ENCODE assay signal across 18 cellular contexts in genomic region chr10:85603167-85603940, GRCh38.
DNase-seq lines count a peak whose midpoint lies in the region; ATAC-seq and TF ChIP-seq lines count a peak whose summit lies in the region.
"Had no signal": no experiment of that assay in that cellular context is flagged by ENCODE, and none has a peak within 500 bp of the region (broad histone marks: within the 10 kb centered on the region; RNA-seq: fewer than 3 reads in every experiment).

No MANE protein-coding gene starts in this region.

- H3K9me3 Mint-ChIP-seq in CD4-positive, alpha-beta memory T cell: peaks cover 0 to 5% (median 0%) of the 10 kb centered on the region in 8 donors
- H3K9me3 Mint-ChIP-seq in naive thymus-derived CD4-positive, alpha-beta T cell: peaks cover 0 to 5% (median 0%) of the 10 kb centered on the region in 11 donors

- no peak overlapping the region for H3K4me3 ChIP-seq in CD4-positive, alpha-beta memory T cell (ENCODE audit: low read length in 2 of 2)
- no peak overlapping the region for H3K4me3 ChIP-seq in colonic mucosa
- H3K4me3 ChIP-seq in naive thymus-derived CD4-positive, alpha-beta T cell (ENCODE audit: low read length): no peak overlapping the region
- H3K4me3 ChIP-seq in brain microvascular endothelial cell (ENCODE audit: low read depth, low read length): no peak overlapping the region
- H3K4me3 ChIP-seq: BLaER1 treated with 17β-estradiol and CSF1 and Interleukin-3, amounts not matched to agents 10 nM and 100 nM; K562 had no signal

- H3K36me3 Mint-ChIP-seq in CD4-positive, alpha-beta memory T cell: no peaks in the 10 kb centered on the region
- H3K36me3 Mint-ChIP-seq in naive thymus-derived CD4-positive, alpha-beta T cell: no peaks in the 10 kb centered on the region

- intact Hi-C loops in CD4-positive, alpha-beta memory T cell (cut with micrococcal nuclease): no loop called here
- intact Hi-C loops in colonic mucosa (cut with DNase I): no loop called here
- intact Hi-C loops in naive thymus-derived CD4-positive, alpha-beta T cell (cut with micrococcal nuclease): no loop called here

- no peaks in the 10 kb centered on the region for H3K27me3 ChIP-seq in CD4-positive, alpha-beta memory T cell (ENCODE audit: insufficient read depth, low read length)
- no peaks in the 10 kb centered on the region for H3K27me3 ChIP-seq in colonic mucosa
- H3K27me3 ChIP-seq in naive thymus-derived CD4-positive, alpha-beta T cell (ENCODE audit: control insufficient read depth in 2 of 2, insufficient read depth in 2 of 2, low read length in 2 of 2): no peaks in the 10 kb centered on the region
- H3K27me3 ChIP-seq in brain microvascular endothelial cell (replicated peaks): no peaks in the 10 kb centered on the region
- H3K27me3 ChIP-seq: BLaER1 treated with 17β-estradiol and CSF1 and Interleukin-3, amounts not matched to agents 10 nM and 100 nM had no signal

- peaks cover 19% of the 10 kb centered on the region for H3K4me1 ChIP-seq in CD4-positive, alpha-beta memory T cell (ENCODE audit: insufficient read depth, low read length)
- H3K4me1 ChIP-seq in colonic mucosa: no peaks in the 10 kb centered on the region
- H3K4me1 ChIP-seq in naive thymus-derived CD4-positive, alpha-beta T cell (ENCODE audit: control insufficient read depth in 2 of 2, insufficient read depth in 2 of 2, low read length in 2 of 2): peaks cover 0 to 3% of the 10 kb centered on the region in 2 donors
- H3K4me1 ChIP-seq: BLaER1 treated with 17β-estradiol and CSF1 and Interleukin-3, amounts not matched to agents 10 nM and 100 nM; Caco-2 had no signal

- H3K4me3 Mint-ChIP-seq in CD4-positive, alpha-beta memory T cell: peak overlapping the region in 7 of 8 donors; percentile 20 to 53 (median 31)
- H3K4me3 Mint-ChIP-seq in naive thymus-derived CD4-positive, alpha-beta T cell: peak overlapping the region in 1 of 10 donors; percentile 16
- H3K4me3 Mint-ChIP-seq: HFFc6 had no signal

- H3K4me1 Mint-ChIP-seq in CD4-positive, alpha-beta memory T cell: peaks cover 15 to 32% (median 22%) of the 10 kb centered on the region in 4 donors
- peaks cover 0 to 14% (median 1%) of the 10 kb centered on the region in 7 donors for H3K4me1 Mint-ChIP-seq in naive thymus-derived CD4-positive, alpha-beta T cell

- no peak overlapping the region for H3K9ac ChIP-seq in colonic mucosa (ENCODE audit: low read depth in 2 of 2, low read length in 2 of 2)
- H3K9ac ChIP-seq: BLaER1 treated with 17β-estradiol and CSF1 and Interleukin-3, amounts not matched to agents 10 nM and 100 nM had no signal

- H3K36me3 ChIP-seq in CD4-positive, alpha-beta memory T cell (ENCODE audit: insufficient read depth, low read length): no peaks in the 10 kb centered on the region
- H3K36me3 ChIP-seq in colonic mucosa: no peaks in the 10 kb centered on the region
- no peaks in the 10 kb centered on the region for H3K36me3 ChIP-seq in naive thymus-derived CD4-positive, alpha-beta T cell (ENCODE audit: control insufficient read depth in 2 of 3, insufficient read depth in 3 of 3, low read length in 3 of 3)
- H3K36me3 ChIP-seq in brain microvascular endothelial cell (replicated peaks): no peaks in the 10 kb centered on the region
- H3K36me3 ChIP-seq: BLaER1 treated with 17β-estradiol and CSF1 and Interleukin-3, amounts not matched to agents 10 nM and 100 nM had no signal

- H3K27me3 Mint-ChIP-seq in CD4-positive, alpha-beta memory T cell: no peaks in the 10 kb centered on the region
- H3K27me3 Mint-ChIP-seq in naive thymus-derived CD4-positive, alpha-beta T cell: peaks cover 0 to 24% (median 0%) of the 10 kb centered on the region in 5 donors

- no peaks in the 10 kb centered on the region for H3K9me3 ChIP-seq in CD4-positive, alpha-beta memory T cell (ENCODE audit: control insufficient read depth in 1 of 2, low read length in 2 of 2)
- no peaks in the 10 kb centered on the region for H3K9me3 ChIP-seq in colonic mucosa
- no peaks in the 10 kb centered on the region for H3K9me3 ChIP-seq in naive thymus-derived CD4-positive, alpha-beta T cell (ENCODE audit: control insufficient read depth in 2 of 3, low read length in 3 of 3)
- H3K9me3 ChIP-seq: Caco-2 had no signal

- CTCF ChIA-PET in CD4-positive, alpha-beta memory T cell (lab: Charles Lee; ENCODE audit: partially characterized antibody): interaction anchor here (2.3 kb wide), 1 partner anchor 9 kb away, joined by 15 read pairs; no protein-coding TSS in a partner anchor
- CTCF ChIA-PET in naive thymus-derived CD4-positive, alpha-beta T cell (lab: Charles Lee): no interaction called here

- in situ Hi-C loops in brain microvascular endothelial cell (cut with HindIII; ENCODE audit: low pct_ligation_motif_present, low sequenced_read_pairs): no loop called here

- TF ChIP-seq CTCF in colonic mucosa (IDR thresholded peaks at IDR 0.05) (no peak), brain microvascular endothelial cell (IDR thresholded peaks at IDR 0.05; ENCODE audit: low read depth, low read length, missing control alignments) (no peak)

- DNase-seq in activated CD4-positive, CD25-positive, alpha-beta regulatory T cell treated with anti-CD3 and anti-CD28 coated beads, Interleukin-2, amount 50 U/mL, for 72 hours: no peak
- peak in 4 of 5 donors; percentile 12 to 61 (median 21) for DNase-seq in CD4-positive, alpha-beta memory T cell
- peak; percentile 4 for DNase-seq in colonic mucosa
- DNase-seq in naive thymus-derived CD4-positive, alpha-beta T cell: no peak
- DNase-seq in brain microvascular endothelial cell: no peak
- DNase-seq in midbrain (lab: John Stamatoyannopoulos, UW): no peak
- no peak for DNase-seq in NCI-H526 treated with DMSO at 0.1 percent for 48 hours (lab: John Stamatoyannopoulos, UW)
- DNase-seq: 8988T, Caco-2, DMS79 treated with DMSO at 0.1 percent for 48 hours, GOT3, HFFc6, NCI-H1436 treated with DMSO at 0.1 percent for 48 hours, NCI-H2081, NCI-H524 had no signal

- no peak overlapping the region for H3K27ac ChIP-seq in CD4-positive, alpha-beta memory T cell (ENCODE audit: low read depth, low read length)
- H3K27ac ChIP-seq in colonic mucosa (no peak overlapping the region), brain microvascular endothelial cell (no peak overlapping the region)
- no peak overlapping the region for H3K27ac ChIP-seq in naive thymus-derived CD4-positive, alpha-beta T cell (ENCODE audit: low read depth, low read length)
- H3K27ac ChIP-seq: BLaER1 treated with 17β-estradiol and CSF1 and Interleukin-3, amounts not matched to agents 10 nM and 100 nM had no signal

- H3K27ac Mint-ChIP-seq in CD4-positive, alpha-beta memory T cell: peak overlapping the region in 5 of 7 donors; percentile 27 to 76 (median 68)
- no peak overlapping the region for H3K27ac Mint-ChIP-seq in naive thymus-derived CD4-positive, alpha-beta T cell
- H3K27ac Mint-ChIP-seq: HFFc6 had no signal

- ATAC-seq in activated CD4-positive, CD25-positive, alpha-beta regulatory T cell treated with anti-CD3 and anti-CD28 coated beads, Interleukin-2, amount 50 U/mL, for 24 hours: peak; percentile 9 to 20
- ATAC-seq in naive thymus-derived CD4-positive, alpha-beta T cell: peak; percentile 27
- ATAC-seq: K562 had no signal

- POLR2A ChIA-PET in CD4-positive, alpha-beta memory T cell (lab: Charles Lee; ENCODE audit: partially characterized antibody): interaction anchor here (1.1 to 2.3 kb wide), 3 partner anchors 9 to 11 kb away, joined by 3 to 14 read pairs (median 5); no protein-coding TSS in a partner anchor
- POLR2A ChIA-PET in naive thymus-derived CD4-positive, alpha-beta T cell (lab: Charles Lee): no interaction called here

Comparison
In these comparisons a context has a peak if more than half of its experiments do, and no peak if none do; other contexts are left out.
1. DNase-seq: peak in CD4-positive, alpha-beta memory T cell (4 of 5) and colonic mucosa (single experiment); none in activated CD4-positive, CD25-positive, alpha-beta regulatory T cell treated with anti-CD3 and anti-CD28 coated beads, Interleukin-2, amount 50 U/mL, for 72 hours (single experiment), naive thymus-derived CD4-positive, alpha-beta T cell (0 of 9), brain microvascular endothelial cell (single experiment), midbrain (single experiment) and NCI-H526 treated with DMSO at 0.1 percent for 48 hours (single experiment).
2. H3K27ac Mint-ChIP-seq: peak in CD4-positive, alpha-beta memory T cell (5 of 7); none in naive thymus-derived CD4-positive, alpha-beta T cell (0 of 9).